In the genomic region with DNA sequence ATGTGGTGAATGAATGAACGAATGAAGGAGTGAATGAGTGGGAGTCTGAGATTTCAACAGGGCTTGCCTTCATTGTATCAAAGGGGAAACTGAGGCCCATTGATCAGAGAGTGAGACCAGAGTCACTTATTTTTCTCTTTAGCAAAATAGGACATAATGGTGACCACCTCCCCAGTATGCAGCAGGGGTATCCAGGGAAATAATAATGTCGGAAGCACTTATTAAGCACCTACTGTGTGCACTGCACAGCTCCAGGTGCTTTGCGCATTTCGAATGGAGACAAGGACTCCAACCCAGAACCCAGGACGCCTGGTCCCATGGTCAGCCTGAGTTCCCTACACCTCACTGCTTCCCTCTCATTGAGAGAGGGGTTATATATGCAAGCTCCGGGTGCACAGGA, we compare ENCODE assay signal across 22 cellular contexts. TPM values are rescaled to one million over a fixed set of nuclear protein-coding genes. Genes with fewer than 3 reads are reported as not detected.
"Had no signal": no experiment of that assay in that cellular context is flagged by ENCODE, and none has a peak within 500 bp of the region (broad histone marks: within the 10 kb centered on the region; RNA-seq: fewer than 3 reads in every experiment).

No MANE protein-coding gene starts in this region.

- H3K4me3 ChIP-seq: heart right ventricle, psoas muscle, stomach, thoracic aorta had no signal

- H3K27ac Mint-ChIP-seq: naive thymus-derived CD4-positive, alpha-beta T cell had no signal

- DNase-seq: cortex of kidney; effector memory CD4-positive, alpha-beta T cell; heart right ventricle; islet precursor cell; mammary epithelial cell; naive thymus-derived CD4-positive, alpha-beta T cell; occipital lobe; psoas muscle; retina; stimulated activated naive CD4-positive, alpha-beta T cell; stomach; substantia nigra; trophoblast cell had no signal

- H3K9me3 ChIP-seq: heart right ventricle, psoas muscle, stomach, thoracic aorta had no signal

- H3K9me3 Mint-ChIP-seq: naive thymus-derived CD4-positive, alpha-beta T cell had no signal

- H3K36me3 ChIP-seq: heart right ventricle, stomach, thoracic aorta had no signal

- H3K27ac ChIP-seq: heart right ventricle, psoas muscle, stomach, thoracic aorta had no signal

- ATAC-seq: esophagus mucosa; heart right ventricle; left lobe of liver; naive thymus-derived CD4-positive, alpha-beta T cell; psoas muscle; sciatic nerve had no signal

- H3K36me3 Mint-ChIP-seq: naive thymus-derived CD4-positive, alpha-beta T cell had no signal

- FAIRE-seq: endometrium, frontal cortex, urothelium cell line had no signal

RNA-seq across cellular contexts. Expression of a gene that starts 26.8 kb away (rescaled TPM):
- polyA plus RNA-seq: naive thymus-derived CD4-positive, alpha-beta T cell had no signal

RNA-seq across cellular contexts. Expression of a gene that starts 46.4 kb away (rescaled TPM):
- total RNA-seq: fibroblast of lung, mammary epithelial cell, occipital lobe had no signal
- polyA plus RNA-seq: mammary epithelial cell, neural cell had no signal

RNA-seq across cellular contexts. Expression of a gene that starts 51.2 kb away (rescaled TPM):
- total RNA-seq: fibroblast of lung had no signal
- polyA plus RNA-seq: fibroblast of lung, mammary epithelial cell had no signal
